Comparison of ENCODE assay signal across 19 cellular contexts in the genomic region with DNA sequence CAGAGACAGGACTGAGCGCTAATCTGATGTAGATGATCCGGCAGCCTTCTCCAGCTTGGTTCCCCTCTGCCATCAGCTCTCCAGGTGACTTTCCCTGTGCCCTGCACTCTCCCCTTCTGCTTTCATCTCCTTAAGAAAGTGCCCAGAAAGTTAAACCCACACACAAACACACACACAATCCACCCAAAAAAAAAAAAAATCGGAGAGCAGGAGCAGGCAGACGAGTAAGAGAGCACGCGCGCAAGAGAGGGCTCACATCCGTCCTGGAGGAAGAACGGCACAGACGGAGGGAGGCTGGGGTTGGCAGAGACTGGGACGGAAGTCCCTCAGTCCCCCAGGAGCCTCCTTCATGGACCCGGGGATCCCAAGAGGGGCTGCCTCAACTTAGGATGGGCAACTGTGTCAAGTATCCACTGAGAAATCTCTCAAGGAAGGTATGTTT. TPM values are rescaled to one million over a fixed set of nuclear protein-coding genes. Genes with fewer than 3 reads are reported as not detected.
DNase-seq lines count a peak whose midpoint lies in the region; ATAC-seq and TF ChIP-seq lines count a peak whose summit lies in the region.
"Had no signal": no experiment of that assay in that cellular context is flagged by ENCODE, and none has a peak within 500 bp of the region (broad histone marks: within the 10 kb centered on the region; RNA-seq: fewer than 3 reads in every experiment).

No MANE protein-coding gene starts in this region.

- no peak for ATAC-seq in activated naive CD8-positive, alpha-beta T cell treated with anti-CD3 and anti-CD28 coated beads, Interleukin-2, amount 50 U/mL, for 24 hours
- no peak for ATAC-seq in activated T-helper 17 cell treated with anti-CD3 and anti-CD28 coated beads, Interleukin-2, amount 50 U/mL, for 72 hours (replicated peaks)
- ATAC-seq: foreskin keratinocyte, left lung had no signal

- H3K4me1 ChIP-seq in muscle layer of colon (ENCODE audit: insufficient read depth, low read length), result peaks cover 56% of the 10 kb centered on the region
- peaks cover 0 to 21% (median 13%) of the 10 kb centered on the region in 4 donors for H3K4me1 ChIP-seq in transverse colon
- H3K4me1 ChIP-seq: foreskin keratinocyte had no signal

- peak overlapping the region; percentile 41 for H3K4me3 Mint-ChIP-seq in activated naive CD8-positive, alpha-beta T cell treated with anti-CD3 and anti-CD28 coated beads for 36 hours
- no peak overlapping the region for H3K4me3 Mint-ChIP-seq in activated naive CD8-positive, alpha-beta T cell treated with anti-CD3 and anti-CD28 coated beads, Interleukin-2, amount 50 U/mL, for 24 hours
- peak overlapping the region; percentile 76 for H3K4me3 Mint-ChIP-seq in activated T-helper 17 cell treated with anti-CD3 and anti-CD28 coated beads, Interleukin-2, amount 50 U/mL, for 72 hours
- H3K4me3 Mint-ChIP-seq: CD4-positive, CD25-positive, alpha-beta regulatory T cell had no signal

- H3K4me1 Mint-ChIP-seq in activated naive CD8-positive, alpha-beta T cell treated with anti-CD3 and anti-CD28 coated beads for 36 hours, result peaks cover 14% of the 10 kb centered on the region
- H3K4me1 Mint-ChIP-seq in activated naive CD8-positive, alpha-beta T cell treated with anti-CD3 and anti-CD28 coated beads, Interleukin-2, amount 50 U/mL, for 24 hours, result peaks cover 16% of the 10 kb centered on the region
- H3K4me1 Mint-ChIP-seq in activated T-helper 17 cell treated with anti-CD3 and anti-CD28 coated beads, Interleukin-2, amount 50 U/mL, for 72 hours, result peaks cover 9% of the 10 kb centered on the region

- no peak overlapping the region for H3K27ac Mint-ChIP-seq in activated naive CD8-positive, alpha-beta T cell treated with anti-CD3 and anti-CD28 coated beads for 36 hours
- H3K27ac Mint-ChIP-seq in activated naive CD8-positive, alpha-beta T cell treated with anti-CD3 and anti-CD28 coated beads, Interleukin-2, amount 50 U/mL, for 24 hours, result no peak overlapping the region
- no peak overlapping the region for H3K27ac Mint-ChIP-seq in activated T-helper 17 cell treated with anti-CD3 and anti-CD28 coated beads, Interleukin-2, amount 50 U/mL, for 72 hours
- H3K27ac Mint-ChIP-seq: CD4-positive, CD25-positive, alpha-beta regulatory T cell had no signal

- 50 to 59% methylated on average over 2 to 12 of the region's 12 CpGs for WGBS in transverse colon (ENCODE audit: low coverage in 1 of 2), 2 donors

- no peaks in the 10 kb centered on the region for H3K36me3 Mint-ChIP-seq in activated naive CD8-positive, alpha-beta T cell treated with anti-CD3 and anti-CD28 coated beads for 36 hours
- H3K36me3 Mint-ChIP-seq in activated naive CD8-positive, alpha-beta T cell treated with anti-CD3 and anti-CD28 coated beads, Interleukin-2, amount 50 U/mL, for 24 hours (ENCODE audit: low read depth), result no peaks in the 10 kb centered on the region
- H3K36me3 Mint-ChIP-seq in activated T-helper 17 cell treated with anti-CD3 and anti-CD28 coated beads, Interleukin-2, amount 50 U/mL, for 72 hours (ENCODE audit: low read depth), result no peaks in the 10 kb centered on the region
- H3K36me3 Mint-ChIP-seq: CD4-positive, CD25-positive, alpha-beta regulatory T cell had no signal

- TF ChIP-seq POLR2A in transverse colon (IDR thresholded peaks at IDR 0.05), result no peak

- TF ChIP-seq EP300 in transverse colon (IDR thresholded peaks at IDR 0.05; ENCODE audit: low read depth), result no peak

- H3K27ac ChIP-seq in muscle layer of colon (ENCODE audit: low read depth, low read length) (peak overlapping the region; percentile 52), transverse colon (peak overlapping the region; percentile 26 to 67 (median 64))
- H3K27ac ChIP-seq: foreskin keratinocyte, left lung, RWPE1 had no signal

- H3K9me3 Mint-ChIP-seq in activated naive CD8-positive, alpha-beta T cell treated with anti-CD3 and anti-CD28 coated beads for 36 hours, result no peaks in the 10 kb centered on the region
- no peaks in the 10 kb centered on the region for H3K9me3 Mint-ChIP-seq in activated naive CD8-positive, alpha-beta T cell treated with anti-CD3 and anti-CD28 coated beads, Interleukin-2, amount 50 U/mL, for 24 hours
- H3K9me3 Mint-ChIP-seq in activated T-helper 17 cell treated with anti-CD3 and anti-CD28 coated beads, Interleukin-2, amount 50 U/mL, for 72 hours, result no peaks in the 10 kb centered on the region

- TF ChIP-seq CTCF in transverse colon (IDR thresholded peaks at IDR 0.05) (no peak), GM20000 (IDR thresholded peaks at IDR 0.05; ENCODE audit: extremely low read depth, missing control alignments) (no peak)

- DNase-seq in activated naive CD8-positive, alpha-beta T cell treated with anti-CD3 and anti-CD28 coated beads for 36 hours, result no peak
- no peak for DNase-seq in activated naive CD8-positive, alpha-beta T cell treated with anti-CD3 and anti-CD28 coated beads, Interleukin-2, amount 50 U/mL, for 24 hours
- DNase-seq in transverse colon (no peak), GM20000 (ENCODE audit: low spot score) (no peak), GDM1 (lab: John Stamatoyannopoulos, UW) (no peak), NCI-H1930 (lab: John Stamatoyannopoulos, UW) (no peak)
- DNase-seq: activated CD4-positive, alpha-beta T cell treated with anti-CD3 and anti-CD28 coated beads, Interleukin-2, amount 50 U/mL, for 1 hour; activated naive CD4-positive, alpha-beta T cell treated with Interleukin-2 at 50 U/mL for 16 hours; activated T-cell treated with anti-CD3 and anti-CD28 coated beads for 4 hours; CD4-positive, CD25-positive, alpha-beta regulatory T cell; cortex of kidney; foreskin keratinocyte; left lung; NCI-H1694 treated with DMSO at 0.1 percent for 48 hours; stimulated activated CD4-positive, alpha-beta T cell treated with anti-CD3 and anti-CD28 coated beads, Interleukin-2, amount 100 ng/mL, for 48 hours had no signal

- H3K36me3 ChIP-seq in muscle layer of colon (ENCODE audit: insufficient read depth, low read length) (no peaks in the 10 kb centered on the region), transverse colon (no peaks in the 10 kb centered on the region)
- H3K36me3 ChIP-seq: left lung had no signal

- H3K9me3 ChIP-seq in muscle layer of colon (ENCODE audit: low read length) (no peaks in the 10 kb centered on the region), transverse colon (no peaks in the 10 kb centered on the region)
- H3K9me3 ChIP-seq: left lung had no signal

- no peaks in the 10 kb centered on the region for H3K27me3 ChIP-seq in muscle layer of colon (ENCODE audit: control insufficient read depth in 1 of 2, insufficient read depth in 2 of 2, low read length in 2 of 2)
- peaks cover 13% of the 10 kb centered on the region for H3K27me3 ChIP-seq in transverse colon

- H3K9ac ChIP-seq in muscle layer of colon (ENCODE audit: low read length), result no peak overlapping the region

- H3K27me3 Mint-ChIP-seq in activated naive CD8-positive, alpha-beta T cell treated with anti-CD3 and anti-CD28 coated beads for 36 hours, result peaks cover 74% of the 10 kb centered on the region
- peaks cover 51% of the 10 kb centered on the region for H3K27me3 Mint-ChIP-seq in activated naive CD8-positive, alpha-beta T cell treated with anti-CD3 and anti-CD28 coated beads, Interleukin-2, amount 50 U/mL, for 24 hours
- H3K27me3 Mint-ChIP-seq in activated T-helper 17 cell treated with anti-CD3 and anti-CD28 coated beads, Interleukin-2, amount 50 U/mL, for 72 hours, result peaks cover 36% of the 10 kb centered on the region

- in situ Hi-C loops in transverse colon (cut with MboI; ENCODE audit: low pct_ligation_motif_present in 1 of 4, low pct_unique_long_range_greater_than_20kb in 1 of 4, low sequenced_read_pairs in 3 of 4), result no loop called here

- H3K4me3 ChIP-seq in muscle layer of colon (ENCODE audit: low read depth in 1 of 2, low read length in 2 of 2) (peak overlapping the region in 1 of 2 donors; percentile 63), transverse colon (peak overlapping the region in 1 of 4 donors; percentile 39)
- H3K4me3 ChIP-seq: K562, left lung had no signal

- intact Hi-C loops in transverse colon (cut with DNase I; ENCODE audit: low total_unique reads), result no loop called here

RNA-seq across cellular contexts. Expression of a gene that starts 9.8 kb away (rescaled TPM):
- 1 to 10 TPM in 1 of 2 experiments, under 1 TPM in 1; 0.94 to 2.0 TPM for total RNA-seq in activated naive CD8-positive, alpha-beta T cell treated with anti-CD3 and anti-CD28 coated beads for 36 hours
- total RNA-seq in activated T-helper 17 cell treated with anti-CD3 and anti-CD28 coated beads, Interleukin-2, amount 50 U/mL, for 72 hours, result 1 to 10 TPM in 1 of 2 donors, under 1 TPM in 1; 0.56 to 6.9 TPM
- 1 to 10 TPM in 2 of 4 donors, under 1 TPM in 1, not detected in 1; 0.60 to 7.5 (median 4.4) TPM for total RNA-seq in transverse colon
- total RNA-seq: CD4-positive, CD25-positive, alpha-beta regulatory T cell; foreskin keratinocyte; K562 had no signal

RNA-seq across cellular contexts. Expression of a gene that starts 36.7 kb away (rescaled TPM):
- total RNA-seq in activated naive CD8-positive, alpha-beta T cell treated with anti-CD3 and anti-CD28 coated beads for 36 hours, result 10 to 100 TPM; 93.1 to 99.5 TPM
- total RNA-seq in activated T-helper 17 cell treated with anti-CD3 and anti-CD28 coated beads, Interleukin-2, amount 50 U/mL, for 72 hours, result 10 to 100 TPM; 58.6 to 90.5 TPM
- total RNA-seq in transverse colon, result 100 to 1,000 TPM in 3 of 4 donors, 10 to 100 TPM in 1; 75.6 to 153 (median 130) TPM

RNA-seq across cellular contexts. Expression of a gene that starts 60.0 kb away (rescaled TPM):
- 10 to 100 TPM; 24.1 to 25.5 TPM for total RNA-seq in activated naive CD8-positive, alpha-beta T cell treated with anti-CD3 and anti-CD28 coated beads for 36 hours
- total RNA-seq in activated T-helper 17 cell treated with anti-CD3 and anti-CD28 coated beads, Interleukin-2, amount 50 U/mL, for 72 hours, result 10 to 100 TPM; 23.8 to 31.1 TPM
- total RNA-seq in transverse colon, result 10 to 100 TPM in 3 of 4 donors, 1 to 10 TPM in 1; 9.8 to 25.4 (median 21.5) TPM
